21 cellular contexts compared by ENCODE assay signal in the genomic region with DNA sequence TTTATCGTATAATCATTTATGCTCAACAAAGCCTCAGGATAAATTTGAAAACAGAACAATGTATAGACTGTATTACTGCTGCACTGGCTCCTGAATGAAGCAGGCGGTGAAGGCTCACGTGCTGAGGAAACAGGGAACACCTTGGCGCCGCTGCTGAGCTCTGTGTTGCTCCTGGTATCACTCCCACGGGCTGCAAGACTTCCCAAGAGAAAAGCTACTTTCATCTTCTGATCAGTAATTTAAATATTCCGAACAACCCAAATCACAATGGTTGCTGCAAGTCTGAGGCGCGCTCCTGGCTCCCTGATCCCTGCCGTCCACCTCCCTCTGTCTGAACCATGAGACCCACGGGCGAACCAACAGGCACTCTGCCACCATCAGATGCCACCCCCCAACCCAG. TPM values are rescaled to one million over a fixed set of nuclear protein-coding genes. Genes with fewer than 3 reads are reported as not detected.
A peak's percentile ranks its signal among the peaks of the same experiment; 100 is the strongest.
DNase-seq lines count a peak whose midpoint lies in the region; ATAC-seq and TF ChIP-seq lines count a peak whose summit lies in the region.
"Had no signal": no experiment of that assay in that cellular context is flagged by ENCODE, and none has a peak within 500 bp of the region (broad histone marks: within the 10 kb centered on the region; RNA-seq: fewer than 3 reads in every experiment).

No MANE protein-coding gene starts in this region.

- peak overlapping the region; percentile 67 for H3K27ac Mint-ChIP-seq in activated naive CD8-positive, alpha-beta T cell treated with anti-CD3 and anti-CD28 coated beads, Interleukin-2, amount 50 U/mL, for 24 hours
- no peak overlapping the region for H3K27ac Mint-ChIP-seq in activated naive CD8-positive, alpha-beta T cell treated with anti-CD3 and anti-CD28 coated beads for 36 hours
- H3K27ac Mint-ChIP-seq in endodermal cell, result peak overlapping the region; percentile 39
- H3K27ac Mint-ChIP-seq in stimulated activated effector memory CD8-positive, alpha-beta T cell treated with anti-CD3 and anti-CD28 coated beads, Interleukin-12 subunit alpha, Interleukin-12 subunit beta, amount 100 ng/mL, for 72 hours, result peak overlapping the region; percentile 50
- H3K27ac Mint-ChIP-seq: IgD-negative memory B cell had no signal

- H3K36me3 Mint-ChIP-seq in activated naive CD8-positive, alpha-beta T cell treated with anti-CD3 and anti-CD28 coated beads, Interleukin-2, amount 50 U/mL, for 24 hours (ENCODE audit: low read depth), result peaks cover 63% of the 10 kb centered on the region
- peaks cover 44% of the 10 kb centered on the region for H3K36me3 Mint-ChIP-seq in activated naive CD8-positive, alpha-beta T cell treated with anti-CD3 and anti-CD28 coated beads for 36 hours
- H3K36me3 Mint-ChIP-seq in endodermal cell (ENCODE audit: low read depth), result peaks cover 81% of the 10 kb centered on the region
- peaks cover 100% of the 10 kb centered on the region for H3K36me3 Mint-ChIP-seq in stimulated activated effector memory CD8-positive, alpha-beta T cell treated with anti-CD3 and anti-CD28 coated beads, Interleukin-12 subunit alpha, Interleukin-12 subunit beta, amount 100 ng/mL, for 72 hours

- CTCF ChIA-PET in HEK293 (lab: Yijun Ruan, JAX), result no interaction called here

- H3K4me3 Mint-ChIP-seq in activated naive CD8-positive, alpha-beta T cell treated with anti-CD3 and anti-CD28 coated beads, Interleukin-2, amount 50 U/mL, for 24 hours, result no peak overlapping the region
- H3K4me3 Mint-ChIP-seq in activated naive CD8-positive, alpha-beta T cell treated with anti-CD3 and anti-CD28 coated beads for 36 hours, result no peak overlapping the region
- no peak overlapping the region for H3K4me3 Mint-ChIP-seq in endodermal cell
- H3K4me3 Mint-ChIP-seq in stimulated activated effector memory CD8-positive, alpha-beta T cell treated with anti-CD3 and anti-CD28 coated beads, Interleukin-12 subunit alpha, Interleukin-12 subunit beta, amount 100 ng/mL, for 72 hours, result no peak overlapping the region
- H3K4me3 Mint-ChIP-seq: CD4-positive, CD25-positive, alpha-beta regulatory T cell; IgD-negative memory B cell had no signal

- H3K36me3 ChIP-seq in HEK293 (ENCODE audit: control insufficient read depth in 2 of 2, insufficient read depth in 1 of 2, low read length in 2 of 2) (peaks cover 42 to 94% of the 10 kb centered on the region in 2 experiments), endodermal cell (ENCODE audit: control insufficient read depth, insufficient read depth, low read length) (peaks cover 85% of the 10 kb centered on the region)

- H3K27me3 ChIP-seq in endodermal cell (ENCODE audit: control insufficient read depth, insufficient read depth, low read length, poor library complexity, severe bottlenecking), result no peaks in the 10 kb centered on the region
- H3K27me3 ChIP-seq: BLaER1, SJCRH30 had no signal

- no peaks in the 10 kb centered on the region for H3K27me3 Mint-ChIP-seq in activated naive CD8-positive, alpha-beta T cell treated with anti-CD3 and anti-CD28 coated beads, Interleukin-2, amount 50 U/mL, for 24 hours
- no peaks in the 10 kb centered on the region for H3K27me3 Mint-ChIP-seq in activated naive CD8-positive, alpha-beta T cell treated with anti-CD3 and anti-CD28 coated beads for 36 hours
- H3K27me3 Mint-ChIP-seq in endodermal cell (ENCODE audit: insufficient read depth), result no peaks in the 10 kb centered on the region
- H3K27me3 Mint-ChIP-seq: CD4-positive, CD25-positive, alpha-beta regulatory T cell; IgD-negative memory B cell had no signal

- no peaks in the 10 kb centered on the region for H3K9me3 Mint-ChIP-seq in activated naive CD8-positive, alpha-beta T cell treated with anti-CD3 and anti-CD28 coated beads, Interleukin-2, amount 50 U/mL, for 24 hours
- no peaks in the 10 kb centered on the region for H3K9me3 Mint-ChIP-seq in activated naive CD8-positive, alpha-beta T cell treated with anti-CD3 and anti-CD28 coated beads for 36 hours
- H3K9me3 Mint-ChIP-seq in endodermal cell, result peaks cover 16% of the 10 kb centered on the region
- no peaks in the 10 kb centered on the region for H3K9me3 Mint-ChIP-seq in stimulated activated effector memory CD8-positive, alpha-beta T cell treated with anti-CD3 and anti-CD28 coated beads, Interleukin-12 subunit alpha, Interleukin-12 subunit beta, amount 100 ng/mL, for 72 hours
- H3K9me3 Mint-ChIP-seq: CD4-positive, CD25-positive, alpha-beta regulatory T cell; IgD-negative memory B cell had no signal

- 93 to 100% methylated on average over 7 to 12 of the region's 12 CpGs for WGBS in endodermal cell (ENCODE audit: insufficient coverage in 1 of 2, insufficient read length in 1 of 2), 2 experiments

- H3K9me3 ChIP-seq in HEK293 (ENCODE audit: control insufficient read depth, insufficient read depth, low read depth, low read length) (no peaks in the 10 kb centered on the region), endodermal cell (ENCODE audit: control insufficient read depth, low read length) (peaks cover 4% of the 10 kb centered on the region)
- H3K9me3 ChIP-seq: BLaER1, SJCRH30 had no signal

- H3K4me3 ChIP-seq in HEK293 (ENCODE audit: low read depth, low read length) (no peak overlapping the region), endodermal cell (ENCODE audit: low read length) (no peak overlapping the region)
- H3K4me3 ChIP-seq: BLaER1, SJCRH30 had no signal

- H3K9ac ChIP-seq in endodermal cell (ENCODE audit: extremely low read depth, low read length, poor library complexity, severe bottlenecking), result no peak overlapping the region
- H3K9ac ChIP-seq: BLaER1, KMS-11 had no signal

- no peak for ATAC-seq in activated naive CD8-positive, alpha-beta T cell treated with anti-CD3 and anti-CD28 coated beads, Interleukin-2, amount 50 U/mL, for 24 hours
- ATAC-seq in stimulated activated effector memory CD8-positive, alpha-beta T cell treated with anti-CD3 and anti-CD28 coated beads, Interleukin-12 subunit alpha, Interleukin-12 subunit beta, amount 100 ng/mL, for 72 hours, result no peak
- ATAC-seq in HG03460 (IDR thresholded peaks at IDR 0.05; ENCODE audit: unreplicated experiment), result no peak
- ATAC-seq: SK-N-SH treated with all-trans-retinoic acid at 6 μM for 48 hours had no signal

- POLR2A ChIA-PET in HEK293 (lab: Yijun Ruan, JAX), result no interaction called here

- no peak for DNase-seq in activated naive CD8-positive, alpha-beta T cell treated with anti-CD3 and anti-CD28 coated beads, Interleukin-2, amount 50 U/mL, for 24 hours
- no peak for DNase-seq in activated naive CD8-positive, alpha-beta T cell treated with anti-CD3 and anti-CD28 coated beads for 36 hours
- DNase-seq in endodermal cell, result peak; percentile 35
- no peak for DNase-seq in stimulated activated effector memory CD8-positive, alpha-beta T cell treated with anti-CD3 and anti-CD28 coated beads, Interleukin-12 subunit alpha, Interleukin-12 subunit beta, amount 100 ng/mL, for 72 hours (ENCODE audit: low spot score in 2 of 2)
- no peak for DNase-seq in UCSD-AML1 (lab: John Stamatoyannopoulos, UW; ENCODE audit: unreplicated experiment)
- DNase-seq: CD4-positive, CD25-positive, alpha-beta regulatory T cell; DMS53; HCEC 1CT; MM.1S; NCI-H1694 treated with DMSO at 0.1 percent for 48 hours; NCI-H2081; NCI-H2227 treated with DMSO at 0.1 percent for 48 hours; NCI-H69; SJCRH30 had no signal

- TF ChIP-seq CTCF in HEK293 (tag by site-specific recombination; IDR thresholded peaks at IDR 0.05), result no peak
- TF ChIP-seq CTCF in endodermal cell (conservative IDR thresholded peaks at IDR 0.05), result no peak

- H3K4me1 ChIP-seq in HEK293 (ENCODE audit: control insufficient read depth, insufficient read depth, low read length), result no peaks in the 10 kb centered on the region
- no peaks in the 10 kb centered on the region for H3K4me1 ChIP-seq in endodermal cell (ENCODE audit: control insufficient read depth, insufficient read depth, low read length)
- H3K4me1 ChIP-seq: SJCRH30 had no signal

- H3K4me1 Mint-ChIP-seq in activated naive CD8-positive, alpha-beta T cell treated with anti-CD3 and anti-CD28 coated beads, Interleukin-2, amount 50 U/mL, for 24 hours, result peaks cover 3% of the 10 kb centered on the region
- peaks cover 6% of the 10 kb centered on the region for H3K4me1 Mint-ChIP-seq in activated naive CD8-positive, alpha-beta T cell treated with anti-CD3 and anti-CD28 coated beads for 36 hours
- H3K4me1 Mint-ChIP-seq in endodermal cell, result no peaks in the 10 kb centered on the region
- peaks cover 14% of the 10 kb centered on the region for H3K4me1 Mint-ChIP-seq in stimulated activated effector memory CD8-positive, alpha-beta T cell treated with anti-CD3 and anti-CD28 coated beads, Interleukin-12 subunit alpha, Interleukin-12 subunit beta, amount 100 ng/mL, for 72 hours

- 0 out of 2 replicates have a peak overlapping the region, but pooled peaks have one; percentile 14 for H3K27ac ChIP-seq in HEK293 (ENCODE audit: extremely low read depth, low read depth, low read length)
- H3K27ac ChIP-seq in endodermal cell (ENCODE audit: low read depth, low read length), result no peak overlapping the region
- H3K27ac ChIP-seq: BLaER1, HL-60, KMS-11, SJCRH30 had no signal

TF ChIP-seq in HEK293, 187 proteins besides CTCF, POLR2A, EP300 and RAD21 (continues in another document):
- TF ChIP-seq ZNF426 (tag by site-specific recombination; IDR thresholded peaks at IDR 0.05) (no peak), OVOL3 (tag by site-specific recombination; IDR thresholded peaks at IDR 0.05) (no peak), ZNF175 (tag by site-specific recombination; IDR thresholded peaks at IDR 0.05) (no peak)

RNA-seq across cellular contexts. Expression of gene PGAM5, which starts 15.7 kb away (rescaled TPM):
- 100 to 1,000 TPM; 102 to 105 TPM for total RNA-seq in activated naive CD8-positive, alpha-beta T cell treated with anti-CD3 and anti-CD28 coated beads for 36 hours
- total RNA-seq in endodermal cell, result 10 to 100 TPM; 60.2 to 64.3 TPM
- 34.9 TPM for polyA plus RNA-seq in endodermal cell (2013, experiment 1 of 2)
- polyA plus RNA-seq in endodermal cell (2013, experiment 2 of 2), result 37.3 TPM

RNA-seq across cellular contexts. Expression of gene ANKLE2, which starts 35.2 kb away (rescaled TPM):
- total RNA-seq in activated naive CD8-positive, alpha-beta T cell treated with anti-CD3 and anti-CD28 coated beads for 36 hours, result 10 to 100 TPM; 84.5 to 84.8 TPM
- total RNA-seq in endodermal cell, result 10 to 100 TPM; 87.8 to 88.5 TPM
- 58.3 TPM for polyA plus RNA-seq in endodermal cell (2013, experiment 1 of 2)
- polyA plus RNA-seq in endodermal cell (2013, experiment 2 of 2), result 56.1 TPM

RNA-seq across cellular contexts. Expression of gene PXMP2, which starts 39.0 kb away (rescaled TPM):
- total RNA-seq in activated naive CD8-positive, alpha-beta T cell treated with anti-CD3 and anti-CD28 coated beads for 36 hours, result 10 to 100 TPM; 18.3 to 19.0 TPM
- total RNA-seq in endodermal cell, result 10 to 100 TPM; 26.7 to 27.0 TPM
- polyA plus RNA-seq in endodermal cell (2013, experiment 1 of 2), result 19.2 TPM
- 22.2 TPM for polyA plus RNA-seq in endodermal cell (2013, experiment 2 of 2)

RNA-seq across cellular contexts. Expression of gene POLE, which starts 39.2 kb away (rescaled TPM):
- 100 to 1,000 TPM; 117 to 123 TPM for total RNA-seq in activated naive CD8-positive, alpha-beta T cell treated with anti-CD3 and anti-CD28 coated beads for 36 hours
- 100 to 1,000 TPM; 165 to 212 TPM for total RNA-seq in endodermal cell
- polyA plus RNA-seq in endodermal cell (2013, experiment 1 of 2), result 85.3 TPM
- 81.7 TPM for polyA plus RNA-seq in endodermal cell (2013, experiment 2 of 2)
